Comparison of ENCODE assay signal across 8 cellular contexts in the genomic region with DNA sequence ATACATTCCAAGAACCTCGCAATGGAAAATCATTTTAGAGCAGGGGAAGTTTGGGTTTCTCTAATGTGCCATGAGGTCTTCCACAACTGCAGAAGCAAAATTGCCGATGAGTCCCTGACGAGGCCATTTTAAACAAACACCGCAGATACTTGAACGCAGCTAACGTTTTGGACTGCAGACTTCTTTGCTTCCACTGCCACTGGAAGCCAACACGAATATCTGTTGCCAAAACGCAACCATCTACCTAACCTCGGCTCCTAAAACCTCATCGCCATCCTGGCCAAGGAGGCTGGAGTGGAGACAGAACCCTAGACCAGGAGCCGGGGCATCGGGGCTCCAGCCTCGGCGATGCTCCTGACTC. TPM values are rescaled to one million over a fixed set of nuclear protein-coding genes. Genes with fewer than 3 reads are reported as not detected.
DNase-seq lines count a peak whose midpoint lies in the region; ATAC-seq and TF ChIP-seq lines count a peak whose summit lies in the region.

No MANE protein-coding gene starts in this region.

- no peak for TF ChIP-seq POLR2A in uterus (IDR thresholded peaks at IDR 0.05)

- DNase-seq in AG04449 (ENCODE audit: low read depth, low spot score) (no peak), colonic mucosa (no peak), mesendoderm (peak; percentile 26), uterus (peak in 1 of 2 donors; percentile 37), NCI-H1417 treated with DMSO at 0.1 percent for 48 hours (lab: John Stamatoyannopoulos, UW) (no peak)

- no peaks in the 10 kb centered on the region for H4K20me1 ChIP-seq in OCI-LY3 (ENCODE audit: insufficient read depth, low read length)

- no peaks in the 10 kb centered on the region for H3K79me1 ChIP-seq in mesendoderm (ENCODE audit: low read length)

- no peak overlapping the region for H2AK5ac ChIP-seq in mesendoderm (ENCODE audit: low read length)

- no peak overlapping the region for H3K23ac ChIP-seq in mesendoderm (ENCODE audit: low read length)

- H4K5ac ChIP-seq in mesendoderm (ENCODE audit: low read length), result no peak overlapping the region

- TF ChIP-seq CTCF in AG04449 (IDR thresholded peaks at IDR 0.05; ENCODE audit: insufficient read depth, low read length, missing control alignments), result no peak
- TF ChIP-seq CTCF in OCI-LY3 (IDR thresholded peaks at IDR 0.05; ENCODE audit: low read depth, low read length), result no peak
- TF ChIP-seq CTCF in colonic mucosa (IDR thresholded peaks at IDR 0.05), result no peak
- TF ChIP-seq CTCF in uterus (IDR thresholded peaks at IDR 0.05), result no peak

- H3K4ac ChIP-seq in mesendoderm (ENCODE audit: low read depth, low read length), result no peak overlapping the region

- CTCF ChIA-PET in AG04449 (lab: Yijun Ruan, JAX), result interaction anchor here (0.7 to 1.9 kb wide), 6 partner anchors 12 to 524 kb away, joined by 3 to 5 read pairs (median 3); a partner anchor contains a TSS

- H4K8ac ChIP-seq in mesendoderm (ENCODE audit: low read depth, low read length), result no peak overlapping the region

- POLR2A ChIA-PET in AG04449 (lab: Yijun Ruan, JAX), result interaction anchor here (0.6 to 1.0 kb wide), 2 partner anchors 10 to 43 kb away, joined by 3 read pairs; no protein-coding TSS in a partner anchor

- H3K4me2 ChIP-seq in OCI-LY3 (ENCODE audit: low read length) (peak overlapping the region; percentile 78), mesendoderm (ENCODE audit: low read length) (peak overlapping the region; percentile 95)

- H2BK120ac ChIP-seq in mesendoderm (ENCODE audit: low read depth, low read length), result no peak overlapping the region

- peak overlapping the region; percentile 98 for H3K56ac ChIP-seq in mesendoderm (ENCODE audit: low read length)

- H3K4me1 ChIP-seq in OCI-LY3 (ENCODE audit: low read length) (peaks cover 54% of the 10 kb centered on the region), colonic mucosa (no peaks in the 10 kb centered on the region), mesendoderm (ENCODE audit: control insufficient read depth, low read depth, low read length) (peaks cover 3% of the 10 kb centered on the region), uterus (no peaks in the 10 kb centered on the region)

- H3K27ac ChIP-seq in OCI-LY3 (ENCODE audit: low read length) (no peak overlapping the region), colonic mucosa (peak overlapping the region; percentile 66), mesendoderm (ENCODE audit: low read depth, low read length) (no peak overlapping the region), uterus (peak overlapping the region; percentile 92 to 95)

- H3K18ac ChIP-seq in mesendoderm (ENCODE audit: low read length), result no peak overlapping the region

- ATAC-seq in GM19438 (IDR thresholded peaks at IDR 0.05; ENCODE audit: low read depth, unreplicated experiment), result peak; percentile 0
- ATAC-seq in HG03521 (IDR thresholded peaks at IDR 0.05; ENCODE audit: unreplicated experiment), result no peak

- peaks cover 8% of the 10 kb centered on the region for H3K36me3 ChIP-seq in OCI-LY3 (replicated peaks; ENCODE audit: low read depth, low read length)
- H3K36me3 ChIP-seq in colonic mucosa, result no peaks in the 10 kb centered on the region
- no peaks in the 10 kb centered on the region for H3K36me3 ChIP-seq in mesendoderm (ENCODE audit: control insufficient read depth, insufficient read depth, low read length)
- no peaks in the 10 kb centered on the region for H3K36me3 ChIP-seq in uterus

- H2BK5ac ChIP-seq in mesendoderm (ENCODE audit: low read length), result no peak overlapping the region

- intact Hi-C loops in colonic mucosa (cut with DNase I), result no loop called here
- intact Hi-C loops in uterus (cut with DNase I; ENCODE audit: low total_unique reads), result no loop called here

- H3K79me2 ChIP-seq in OCI-LY3 (ENCODE audit: low read length) (no peaks in the 10 kb centered on the region), mesendoderm (ENCODE audit: control insufficient read depth, insufficient read depth, low read length) (no peaks in the 10 kb centered on the region)

- peak overlapping the region; percentile 66 for H3K9ac ChIP-seq in OCI-LY3 (ENCODE audit: low read length)
- peak overlapping the region; percentile 88 to 95 for H3K9ac ChIP-seq in colonic mucosa (ENCODE audit: low read depth in 2 of 2, low read length in 2 of 2)
- peak overlapping the region; percentile 86 for H3K9ac ChIP-seq in mesendoderm (ENCODE audit: low read length)

- H3K9me3 ChIP-seq in OCI-LY3 (ENCODE audit: insufficient read depth, low read length) (no peaks in the 10 kb centered on the region), colonic mucosa (no peaks in the 10 kb centered on the region), uterus (no peaks in the 10 kb centered on the region)

- peak overlapping the region; percentile 90; the same call in 1 of the 2 replicates for H2AFZ ChIP-seq in OCI-LY3 (ENCODE audit: low read depth, low read length)

- no peak overlapping the region for H2BK15ac ChIP-seq in mesendoderm (replicated peaks; ENCODE audit: low read depth)

- H3K4me3 ChIP-seq in AG04449 (ENCODE audit: low read depth, low read length) (peak overlapping the region; percentile 80), OCI-LY3 (ENCODE audit: low read length) (peak overlapping the region; percentile 89), colonic mucosa (peak overlapping the region; percentile 87), mesendoderm (ENCODE audit: low read length) (peak overlapping the region; percentile 90), uterus (peak overlapping the region; percentile 56 to 79)

- WGBS in mesendoderm (ENCODE audit: extremely low coverage, insufficient coverage, low lambda C conversion rate), result no CpG with 5 or more reads among the region's 14 CpGs

- H3K27me3 ChIP-seq in OCI-LY3 (ENCODE audit: low read depth, low read length), result peaks cover 39% of the 10 kb centered on the region
- H3K27me3 ChIP-seq in colonic mucosa, result no peaks in the 10 kb centered on the region
- H3K27me3 ChIP-seq in mesendoderm (ENCODE audit: insufficient read depth, low read length, poor library complexity), result no peaks in the 10 kb centered on the region
- no peaks in the 10 kb centered on the region for H3K27me3 ChIP-seq in uterus

RNA-seq across cellular contexts. Expression of a gene that starts 0.5 kb away (rescaled TPM):
- total RNA-seq in colonic mucosa (1 to 10 TPM; 4.8 to 6.5 TPM), uterus (10 to 100 TPM; 11.8 to 33.2 (median 17.1) TPM)
- 4.4 TPM for polyA plus RNA-seq in mesendoderm (2013, experiment 1 of 2)
- 4.7 TPM for polyA plus RNA-seq in mesendoderm (2013, experiment 2 of 2)

RNA-seq across cellular contexts. Expression of a gene that starts 22.8 kb away (rescaled TPM):
- total RNA-seq in colonic mucosa, result not detected
- not detected for polyA plus RNA-seq in mesendoderm (2013, experiment 1 of 2)
- not detected for polyA plus RNA-seq in mesendoderm (2013, experiment 2 of 2)
- total RNA-seq in uterus, result not detected

RNA-seq across cellular contexts. Expression of a gene that starts 40.3 kb away (rescaled TPM):
- 10 to 100 TPM; 34.5 to 37.6 TPM for total RNA-seq in colonic mucosa
- polyA plus RNA-seq in mesendoderm (2013, experiment 1 of 2), result 32.4 TPM
- 31.9 TPM for polyA plus RNA-seq in mesendoderm (2013, experiment 2 of 2)
- 10 to 100 TPM in 3 of 4 donors, 1 to 10 TPM in 1; 4.1 to 47.4 (median 27.7) TPM for total RNA-seq in uterus

Comparison
In these comparisons a context has a peak if more than half of its experiments do, and no peak if none do; other contexts are left out.
1. H3K27ac ChIP-seq: peak in colonic mucosa (single experiment) and uterus (2 of 2); none in OCI-LY3 (single experiment) and mesendoderm (single experiment).
2. Peak in every context shown above with its lines, with median percentiles within 50 percentile points of each other: H3K4me3 ChIP-seq and H3K9ac ChIP-seq.